19 cellular contexts compared by ENCODE assay signal in genomic region chr14:106551265-106551664, GRCh38.
DNase-seq lines count a peak whose midpoint lies in the region; ATAC-seq and TF ChIP-seq lines count a peak whose summit lies in the region.
"Had no signal": no experiment of that assay in that cellular context is flagged by ENCODE, and none has a peak within 500 bp of the region (broad histone marks: within the 10 kb centered on the region; RNA-seq: fewer than 3 reads in every experiment).

No MANE protein-coding gene starts in this region.

- no peak overlapping the region for H3K4me3 Mint-ChIP-seq in Calu3 (ENCODE audit: low read depth, unreplicated experiment)
- H3K4me3 Mint-ChIP-seq in T-helper 17 cell: no peak overlapping the region
- H3K4me3 Mint-ChIP-seq: CD4-positive, CD25-positive, alpha-beta regulatory T cell; GM23338; memory B cell; neural crest cell had no signal

- no peaks in the 10 kb centered on the region for H3K27me3 ChIP-seq in colonic mucosa

- DNase-seq in DMS153 (lab: John Stamatoyannopoulos, UW) (peak; percentile 2), DMS153 treated with DMSO at 0.1 percent for 48 hours (lab: John Stamatoyannopoulos, UW; ENCODE audit: unreplicated experiment) (no peak), Calu3 (peak; percentile 22), NCI-H1930 (lab: John Stamatoyannopoulos, UW) (peak; percentile 5 to 7), T-helper 17 cell (no peak), colonic mucosa (no peak)
- no peak for DNase-seq in activated CD8-positive, alpha-beta memory T cell treated with anti-CD3 and anti-CD28 coated beads for 24 hours
- DNase-seq: activated gamma-delta T cell treated with Interleukin-2 at 50 U/mL for 16 hours, cortex of kidney, erythroblast, GF-D8, NCI-H1436 treated with DMSO at 0.1 percent for 48 hours, NCI-H524 treated with DMSO at 0.1 percent for 48 hours, Right ventricle myocardium superior had no signal

- H3K9me3 ChIP-seq in T-helper 17 cell (ENCODE audit: control insufficient read depth, low read length, poor library complexity, severe bottlenecking) (no peaks in the 10 kb centered on the region), colonic mucosa (no peaks in the 10 kb centered on the region)

- intact Hi-C loops in Calu3 (cut with micrococcal nuclease; ENCODE audit: unreplicated experiment): no loop called here
- intact Hi-C loops in colonic mucosa (cut with DNase I): no loop called here

- H3K36me3 Mint-ChIP-seq in Calu3 (ENCODE audit: insufficient read depth, unreplicated experiment) (no peaks in the 10 kb centered on the region), T-helper 17 cell (ENCODE audit: low read depth) (no peaks in the 10 kb centered on the region)
- H3K36me3 Mint-ChIP-seq: CD4-positive, CD25-positive, alpha-beta regulatory T cell; memory B cell had no signal

- TF ChIP-seq CTCF in Calu3 (IDR thresholded peaks at IDR 0.05; ENCODE audit: unreplicated experiment) (no peak), colonic mucosa (IDR thresholded peaks at IDR 0.05) (no peak)

- no peaks in the 10 kb centered on the region for H3K36me3 ChIP-seq in colonic mucosa

- H3K27me3 Mint-ChIP-seq in Calu3 (ENCODE audit: unreplicated experiment) (no peaks in the 10 kb centered on the region), T-helper 17 cell (peaks cover 34% of the 10 kb centered on the region)

- H3K9me3 Mint-ChIP-seq in Calu3 (ENCODE audit: low read depth, unreplicated experiment): no peaks in the 10 kb centered on the region
- H3K9me3 Mint-ChIP-seq: memory B cell had no signal

- no peak overlapping the region for H3K27ac Mint-ChIP-seq in Calu3 (ENCODE audit: unreplicated experiment)
- no peak overlapping the region for H3K27ac Mint-ChIP-seq in T-helper 17 cell
- H3K27ac Mint-ChIP-seq: CD4-positive, CD25-positive, alpha-beta regulatory T cell; GM23338; memory B cell had no signal

- H3K4me1 Mint-ChIP-seq in Calu3 (ENCODE audit: low read depth, unreplicated experiment) (no peaks in the 10 kb centered on the region), T-helper 17 cell (peaks cover 5% of the 10 kb centered on the region)
- H3K4me1 Mint-ChIP-seq: CD4-positive, CD25-positive, alpha-beta regulatory T cell; GM23338; neural crest cell had no signal

- no peak overlapping the region for H3K4me3 ChIP-seq in colonic mucosa
- H3K4me3 ChIP-seq: GM23338 had no signal

- BruUV-seq in Calu3 (replicated peaks; lab: Mats Ljungman, UMichigan): no TSS peak

- no peak overlapping the region for H3K9ac ChIP-seq in colonic mucosa (ENCODE audit: low read depth in 2 of 2, low read length in 2 of 2)

- peak; percentile 44 for ATAC-seq in T-helper 17 cell
- no peak for ATAC-seq in GM21619 (IDR thresholded peaks at IDR 0.05; ENCODE audit: unreplicated experiment)
- ATAC-seq: GM23338 had no signal

- CTCF ChIA-PET in Calu3 (lab: Charles Lee): interaction anchor here (0.8 kb wide), 1 partner anchor 115 kb away, joined by 3 read pairs; no protein-coding TSS in a partner anchor

- H3K27ac ChIP-seq in colonic mucosa: no peak overlapping the region

- H3K4me1 ChIP-seq in colonic mucosa: no peaks in the 10 kb centered on the region

Comparison
In these comparisons a context has a peak if more than half of its experiments do, and no peak if none do; other contexts are left out.
1. DNase-seq: peak in DMS153 (single experiment), Calu3 (single experiment) and NCI-H1930 (2 of 2); none in DMS153 treated with DMSO at 0.1 percent for 48 hours (single experiment), T-helper 17 cell (0 of 3), colonic mucosa (single experiment) and activated CD8-positive, alpha-beta memory T cell treated with anti-CD3 and anti-CD28 coated beads for 24 hours (single experiment).